ENCODE assay signal across 8 cellular contexts in the genomic region with DNA sequence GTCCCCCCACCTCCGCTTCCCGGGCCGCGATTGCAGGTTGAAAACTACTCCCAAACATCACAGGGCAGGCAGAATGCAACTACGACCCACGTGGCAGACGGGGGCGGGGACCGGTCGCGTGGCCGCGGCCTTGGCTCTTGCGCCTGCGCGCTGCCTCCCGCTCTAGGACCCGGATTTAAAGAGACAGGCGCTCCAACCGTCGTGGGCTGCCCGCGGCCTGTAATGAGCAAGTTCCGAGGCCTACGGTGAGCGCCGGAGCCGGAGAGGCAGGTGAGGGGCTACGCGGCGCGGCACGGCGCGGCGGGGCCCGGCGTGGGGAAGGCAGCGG. TPM values are rescaled to one million over a fixed set of nuclear protein-coding genes. Genes with fewer than 3 reads are reported as not detected.
A peak's percentile ranks its signal among the peaks of the same experiment; 100 is the strongest.
DNase-seq lines count a peak whose midpoint lies in the region; ATAC-seq and TF ChIP-seq lines count a peak whose summit lies in the region.

A gene (plus strand): TSS at position 160 of the 328 bp plus-strand sequence. CDS start 2,494 bp downstream, outside the sequence.

- peak within 1 kb of the TSS; percentile 67 for H3K4me3 ChIP-seq in epithelial cell of esophagus (ENCODE audit: low read length)
- peak within 1 kb of the TSS; percentile 86 for H3K4me3 ChIP-seq in mononuclear cell (ENCODE audit: low read length)

- no peaks in the 10 kb centered on the region for H3K27me3 ChIP-seq in mononuclear cell (ENCODE audit: insufficient read depth, low read length)

- H3K9me3 Mint-ChIP-seq in IgD-negative memory B cell = no peaks in the 10 kb centered on the region

- H3K4me3 Mint-ChIP-seq in IgD-negative memory B cell = peak within 1 kb of the TSS; percentile 90 to 99 (median 97)

- peaks cover 19 to 28% (median 21%) of the 10 kb centered on the region in 3 donors for H3K4me1 Mint-ChIP-seq in IgD-negative memory B cell

- DNase-seq in DMS 273 (lab: John Stamatoyannopoulos, UW; ENCODE audit: unreplicated experiment) = peak; percentile 97
- peak; percentile 96 for DNase-seq in OCI-M1 (lab: John Stamatoyannopoulos, UW)
- DNase-seq in activated T-cell treated with anti-CD3 and anti-CD28 coated beads for 24 hours (ENCODE audit: low read depth) = peak; percentile 92
- peak; percentile 95 for DNase-seq in epithelial cell of esophagus (ENCODE audit: low read depth)
- peak; percentile 91 to 93 for DNase-seq in stimulated activated CD8-positive, alpha-beta memory T cell treated with anti-CD3 and anti-CD28 coated beads, Interleukin-2, amount 100 ng/mL, for 48 hours (ENCODE audit: low read depth in 2 of 2)

- peak within 1 kb of the TSS; percentile 97 to 98 (median 98) for H3K27ac Mint-ChIP-seq in IgD-negative memory B cell

- no peaks in the 10 kb centered on the region for H3K9me3 ChIP-seq in mononuclear cell (ENCODE audit: low read depth, low read length)

- no peaks in the 10 kb centered on the region for H3K27me3 Mint-ChIP-seq in IgD-negative memory B cell

- no peak for TF ChIP-seq CTCF in epithelial cell of esophagus (IDR thresholded peaks at IDR 0.05; ENCODE audit: insufficient read depth, low read depth, low read length, missing control alignments)

- ATAC-seq in GM21529 (IDR thresholded peaks at IDR 0.05; ENCODE audit: unreplicated experiment) = peak; percentile 76

- peaks cover 17% of the 10 kb centered on the region for H3K4me1 ChIP-seq in mononuclear cell (ENCODE audit: insufficient read depth, low read length)

- peaks cover 2% of the 10 kb centered on the region for H3K36me3 Mint-ChIP-seq in IgD-negative memory B cell

RNA-seq across cellular contexts. Expression of the gene that starts here (rescaled TPM):
- 15.2 TPM for polyA plus RNA-seq in IgD-negative memory B cell
- total RNA-seq in mononuclear cell = 29.5 TPM

Comparison
In these comparisons a context has a peak if more than half of its experiments do, and no peak if none do; other contexts are left out.
1. Peak in every context shown above with its lines: DNase-seq, ATAC-seq and H3K4me3 ChIP-seq.